In the genomic region with DNA sequence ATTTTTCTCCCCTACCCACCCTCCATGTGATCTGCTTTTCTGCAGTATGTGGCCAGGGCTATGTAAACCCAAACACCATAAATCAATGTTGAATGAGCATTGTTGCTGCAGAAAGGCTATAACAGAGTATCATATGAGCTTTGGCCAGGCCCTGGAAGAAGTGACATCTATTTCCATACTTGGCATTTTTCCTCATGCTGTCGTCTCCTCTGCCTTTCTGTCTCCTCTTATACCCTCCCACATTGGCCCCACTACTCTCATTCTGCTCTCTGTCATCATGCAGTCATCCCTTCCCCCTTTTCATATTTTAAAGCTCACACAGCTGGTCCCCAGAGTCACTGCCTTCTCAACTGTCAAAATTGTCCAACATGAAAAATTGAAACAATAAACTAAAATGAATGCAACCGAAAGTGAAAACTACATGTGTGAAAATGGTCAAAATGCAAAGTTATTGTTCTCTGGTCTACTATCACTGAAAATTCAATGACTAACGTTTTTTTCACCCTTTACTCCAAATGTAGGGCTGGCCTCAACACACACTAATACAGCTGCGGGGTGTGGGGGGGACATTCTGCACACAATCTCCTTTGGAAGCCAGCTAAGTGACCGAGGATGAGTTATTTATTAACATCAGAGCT, we compare ENCODE assay signal across 15 cellular contexts.
A peak's percentile ranks its signal among the peaks of the same experiment; 100 is the strongest.
DNase-seq lines count a peak whose midpoint lies in the region; ATAC-seq, FAIRE-seq and TF ChIP-seq lines count a peak whose summit lies in the region.
"Had no signal": no experiment of that assay in that cellular context is flagged by ENCODE, and none has a peak within 500 bp of the region (broad histone marks: within the 10 kb centered on the region; RNA-seq: fewer than 3 reads in every experiment).

No MANE protein-coding gene starts in this region.

- no peak for FAIRE-seq in A549 (lab: Jason Lieb, UNC)

- CTCF ChIA-PET in A549 (lab: Yijun Ruan, JAX), result interaction anchor here (0.6 kb wide), 1 partner anchor 36 kb away, joined by 3 read pairs; no protein-coding TSS in a partner anchor

- no peaks in the 10 kb centered on the region for H3K27me3 ChIP-seq in upper lobe of left lung
- H3K27me3 ChIP-seq: ovary had no signal

- H3K36me3 ChIP-seq in upper lobe of left lung, result no peaks in the 10 kb centered on the region
- H3K36me3 ChIP-seq: ovary had no signal

- TF ChIP-seq CTCF in A549 (IDR thresholded peaks at IDR 0.05), result no peak
- no peak for TF ChIP-seq CTCF in upper lobe of left lung (IDR thresholded peaks at IDR 0.05)

- TF ChIP-seq EP300 in A549 (IDR thresholded peaks at IDR 0.05) (no peak), upper lobe of left lung (IDR thresholded peaks at IDR 0.05) (no peak)

- ATAC-seq in A549 (no peak), GM19328 (IDR thresholded peaks at IDR 0.05; ENCODE audit: unreplicated experiment) (peak; percentile 65), HG02642 (IDR thresholded peaks at IDR 0.05; ENCODE audit: poor library complexity, unreplicated experiment) (peak; percentile 46), HG03442 (IDR thresholded peaks at IDR 0.05; ENCODE audit: unreplicated experiment) (peak; percentile 75), upper lobe of left lung (ENCODE audit: low FRiP score in 2 of 2) (no peak)

- 16% methylated on average over 5 of the region's 5 CpGs for WGBS in A549 (ENCODE audit: missing lambda C conversion rate)
- 47 to 57% methylated on average over 5 of the region's 5 CpGs for WGBS in upper lobe of left lung, 2 donors

- H3K36me3 Mint-ChIP-seq in activated T-cell treated with anti-CD3 and anti-CD28 coated beads, Interleukin-2, amount 50 U/mL, for 24 hours (ENCODE audit: low read depth), result no peaks in the 10 kb centered on the region
- H3K36me3 Mint-ChIP-seq: activated naive CD4-positive, alpha-beta T cell treated with anti-CD3 and anti-CD28 coated beads, Interleukin-2, amount 50 U/mL, for 24 hours had no signal

- no peak for TF ChIP-seq POLR2A in A549 (IDR thresholded peaks at IDR 0.05; ENCODE audit: low read length)
- no peak for TF ChIP-seq POLR2A in upper lobe of left lung (IDR thresholded peaks at IDR 0.05)

- H3K4me1 ChIP-seq in A549, result no peaks in the 10 kb centered on the region
- H3K4me1 ChIP-seq in upper lobe of left lung, result no peaks in the 10 kb centered on the region

- H3K4me3 ChIP-seq in A549 (no peak overlapping the region), upper lobe of left lung (no peak overlapping the region)
- H3K4me3 ChIP-seq: ovary had no signal

- H3K27ac ChIP-seq in A549, result no peak overlapping the region
- no peak overlapping the region for H3K27ac ChIP-seq in upper lobe of left lung
- H3K27ac ChIP-seq: ovary had no signal

- DNase-seq in A549 (ENCODE audit: low read depth in 1 of 2, low spot score in 1 of 2) (no peak), upper lobe of left lung (no peak), amygdala (lab: John Stamatoyannopoulos, UW) (no peak), epidermal melanocyte (ENCODE audit: insufficient read length, low spot score) (no peak)
- no peak for DNase-seq in activated T-cell treated with anti-CD3 and anti-CD28 coated beads, Interleukin-2, amount 50 U/mL, for 24 hours
- DNase-seq: 8988T, DMS53, IMR-90, ovary, SIG-M5 had no signal

- POLR2A ChIA-PET in A549 (lab: Yijun Ruan, JAX), result no interaction called here

- H3K4me2 ChIP-seq in A549, result peak overlapping the region; percentile 12; the same call in 1 of the 3 replicates

- H3K9me3 Mint-ChIP-seq in activated T-cell treated with anti-CD3 and anti-CD28 coated beads, Interleukin-2, amount 50 U/mL, for 24 hours, result no peaks in the 10 kb centered on the region
- H3K9me3 Mint-ChIP-seq: activated naive CD4-positive, alpha-beta T cell treated with anti-CD3 and anti-CD28 coated beads, Interleukin-2, amount 50 U/mL, for 24 hours; dendritic cell treated with granulocyte-macrophage colony-stimulating factor and Interleukin-4, amounts not matched to agents 40 ng/mL and 50 ng/mL, for 4 days had no signal

- H3K4me1 Mint-ChIP-seq in activated T-cell treated with anti-CD3 and anti-CD28 coated beads, Interleukin-2, amount 50 U/mL, for 24 hours (ENCODE audit: low read depth), result no peaks in the 10 kb centered on the region
- H3K4me1 Mint-ChIP-seq: activated naive CD4-positive, alpha-beta T cell treated with anti-CD3 and anti-CD28 coated beads, Interleukin-2, amount 50 U/mL, for 24 hours had no signal

- H3K27ac Mint-ChIP-seq in activated T-cell treated with anti-CD3 and anti-CD28 coated beads, Interleukin-2, amount 50 U/mL, for 24 hours, result no peak overlapping the region
- H3K27ac Mint-ChIP-seq: activated naive CD4-positive, alpha-beta T cell treated with anti-CD3 and anti-CD28 coated beads, Interleukin-2, amount 50 U/mL, for 24 hours; dendritic cell treated with granulocyte-macrophage colony-stimulating factor and Interleukin-4, amounts not matched to agents 40 ng/mL and 50 ng/mL, for 4 days had no signal

- no peak overlapping the region for H3K4me3 Mint-ChIP-seq in activated T-cell treated with anti-CD3 and anti-CD28 coated beads, Interleukin-2, amount 50 U/mL, for 24 hours
- H3K4me3 Mint-ChIP-seq: activated naive CD4-positive, alpha-beta T cell treated with anti-CD3 and anti-CD28 coated beads, Interleukin-2, amount 50 U/mL, for 24 hours; dendritic cell treated with granulocyte-macrophage colony-stimulating factor and Interleukin-4, amounts not matched to agents 40 ng/mL and 50 ng/mL, for 4 days had no signal

- no peak for TF ChIP-seq RAD21 in A549 (conservative IDR thresholded peaks at IDR 0.05 in 1 of 2, IDR thresholded peaks at IDR 0.05 in 1 of 2)

- H3K27me3 Mint-ChIP-seq in activated T-cell treated with anti-CD3 and anti-CD28 coated beads, Interleukin-2, amount 50 U/mL, for 24 hours, result peaks cover 26% of the 10 kb centered on the region

- H3K9me3 ChIP-seq in A549 (no peaks in the 10 kb centered on the region), upper lobe of left lung (no peaks in the 10 kb centered on the region)
- H3K9me3 ChIP-seq: ovary had no signal

TF ChIP-seq in A549, 52 proteins besides CTCF, POLR2A, EP300 and RAD21:
- TF ChIP-seq, protein P1, sequence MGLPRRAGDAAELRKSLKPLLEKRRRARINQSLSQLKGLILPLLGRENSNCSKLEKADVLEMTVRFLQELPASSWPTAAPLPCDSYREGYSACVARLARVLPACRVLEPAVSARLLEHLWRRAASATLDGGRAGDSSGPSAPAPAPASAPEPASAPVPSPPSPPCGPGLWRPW (IDR thresholded peaks at IDR 0.05), result no peak
- TF ChIP-seq CHD2 (IDR thresholded peaks at IDR 0.05; ENCODE audit: low read length, partially characterized antibody) (no peak), KDM5A (IDR thresholded peaks at IDR 0.05) (no peak), EHMT2 (IDR thresholded peaks at IDR 0.05; ENCODE audit: low read depth) (no peak), RFX5 (IDR thresholded peaks at IDR 0.05) (no peak), KDM1A (IDR thresholded peaks at IDR 0.05; ENCODE audit: low read depth) (no peak), MYC (IDR thresholded peaks at IDR 0.05; ENCODE audit: borderline replicate concordance, low read length) (no peak)

Comparison
In these comparisons a context has a peak if more than half of its experiments do, and no peak if none do; other contexts are left out.
1. ATAC-seq: peak in GM19328 (single experiment), HG02642 (single experiment) and HG03442 (single experiment); none in A549 (0 of 2) and upper lobe of left lung (0 of 2).